In the genomic region with DNA sequence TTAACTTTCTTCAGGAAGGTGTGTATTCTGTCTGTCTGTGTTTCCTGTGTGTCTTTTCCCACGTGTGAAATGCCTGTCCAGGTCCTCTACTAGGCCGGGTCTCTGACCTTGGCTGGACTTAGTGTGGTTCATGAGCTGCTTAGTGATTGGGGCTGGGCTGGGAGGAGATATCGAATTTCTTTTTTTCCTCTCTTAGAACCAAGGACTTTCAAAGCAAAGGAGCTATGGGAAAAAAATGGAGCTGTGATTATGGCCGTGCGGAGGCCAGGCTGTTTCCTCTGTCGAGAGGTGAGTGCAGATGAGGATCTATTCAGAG, we compare ENCODE assay signal across 24 cellular contexts.
DNase-seq lines count a peak whose midpoint lies in the region; ATAC-seq and TF ChIP-seq lines count a peak whose summit lies in the region.
"Had no signal": no experiment of that assay in that cellular context is flagged by ENCODE, and none has a peak within 500 bp of the region (broad histone marks: within the 10 kb centered on the region; RNA-seq: fewer than 3 reads in every experiment).

No MANE protein-coding gene starts in this region.

- H3K9me2 ChIP-seq in DOHH2 (replicated peaks; ENCODE audit: control insufficient read depth, low read length): no peaks in the 10 kb centered on the region

- peaks cover 10% of the 10 kb centered on the region for H3K36me3 ChIP-seq in DOHH2 (ENCODE audit: control insufficient read depth, low read length)

- H3K4me2 ChIP-seq in DOHH2 (ENCODE audit: low read length): peak overlapping the region; percentile 63
- H3K4me2 ChIP-seq: A549 had no signal

- peaks cover 22% of the 10 kb centered on the region for H3K4me1 Mint-ChIP-seq in memory B cell
- H3K4me1 Mint-ChIP-seq: activated CD4-positive, alpha-beta T cell treated with anti-CD3 and anti-CD28 coated beads, Interleukin-2, amount 10 ng/mL, durations not matched to agents 7 days and 5 days; central memory CD8-positive, alpha-beta T cell had no signal

- no peaks in the 10 kb centered on the region for H3K9me3 ChIP-seq in DOHH2 (ENCODE audit: control insufficient read depth, insufficient read depth, low read length)
- H3K9me3 ChIP-seq: A549, SJCRH30 had no signal

- no peak for TF ChIP-seq CTCF in DOHH2 (IDR thresholded peaks at IDR 0.05; ENCODE audit: low read depth, low read length, poor library complexity, severe bottlenecking)

- H3K9me3 Mint-ChIP-seq in memory B cell: no peaks in the 10 kb centered on the region
- H3K9me3 Mint-ChIP-seq: activated CD4-positive, alpha-beta T cell treated with anti-CD3 and anti-CD28 coated beads, Interleukin-2, amount 10 ng/mL, durations not matched to agents 7 days and 5 days; activated T-cell treated with anti-CD3 and anti-CD28 coated beads, Interleukin-2, amount 50 U/mL, for 4 hours; central memory CD8-positive, alpha-beta T cell; H9; natural killer cell treated with Interleukin-12 subunit alpha and Interleukin-12 subunit beta and Interleukin-15 and Interleukin-18, amount 100 ng/mL, for 72 hours; type B pancreatic cell; WTC11 had no signal

- H3K27me3 Mint-ChIP-seq in memory B cell: no peaks in the 10 kb centered on the region
- H3K27me3 Mint-ChIP-seq: activated CD4-positive, alpha-beta T cell treated with anti-CD3 and anti-CD28 coated beads, Interleukin-2, amount 10 ng/mL, durations not matched to agents 7 days and 5 days; central memory CD8-positive, alpha-beta T cell; natural killer cell treated with Interleukin-12 subunit alpha and Interleukin-12 subunit beta and Interleukin-15 and Interleukin-18, amount 100 ng/mL, for 72 hours; type B pancreatic cell had no signal

- H3K27me3 ChIP-seq in DOHH2 (ENCODE audit: control insufficient read depth, low read length): no peaks in the 10 kb centered on the region
- H3K27me3 ChIP-seq: SJCRH30 had no signal

- ATAC-seq in GM19452 (IDR thresholded peaks at IDR 0.05; ENCODE audit: unreplicated experiment) (peak; percentile 7), HG03442 (IDR thresholded peaks at IDR 0.05; ENCODE audit: unreplicated experiment) (peak; percentile 2), memory B cell (ENCODE audit: low read depth) (no peak), HG03196 (IDR thresholded peaks at IDR 0.05; ENCODE audit: unreplicated experiment) (no peak), GM18907 (IDR thresholded peaks at IDR 0.05; ENCODE audit: unreplicated experiment) (no peak)
- ATAC-seq: A549; activated T-cell treated with anti-CD3 and anti-CD28 coated beads, Interleukin-2, amount 50 U/mL, for 4 hours; left ventricle myocardium superior; natural killer cell treated with Interleukin-12 subunit alpha and Interleukin-12 subunit beta and Interleukin-15 and Interleukin-18, amount 100 ng/mL, for 72 hours; WTC11 had no signal

- peaks cover 30% of the 10 kb centered on the region for H3K4me1 ChIP-seq in DOHH2 (ENCODE audit: control insufficient read depth, low read length)
- H3K4me1 ChIP-seq: A549 had no signal

- peaks cover 11% of the 10 kb centered on the region for H3K36me3 Mint-ChIP-seq in memory B cell
- H3K36me3 Mint-ChIP-seq: natural killer cell treated with Interleukin-12 subunit alpha and Interleukin-12 subunit beta and Interleukin-15 and Interleukin-18, amount 100 ng/mL, for 72 hours had no signal

- peak overlapping the region; percentile 67 for H3K27ac Mint-ChIP-seq in memory B cell
- H3K27ac Mint-ChIP-seq: activated CD4-positive, alpha-beta T cell treated with anti-CD3 and anti-CD28 coated beads, Interleukin-2, amount 10 ng/mL, durations not matched to agents 7 days and 5 days; natural killer cell treated with Interleukin-12 subunit alpha and Interleukin-12 subunit beta and Interleukin-15 and Interleukin-18, amount 100 ng/mL, for 72 hours; type B pancreatic cell; WTC11 had no signal

- peak overlapping the region; percentile 47 for H3K4me3 Mint-ChIP-seq in memory B cell
- H3K4me3 Mint-ChIP-seq: activated CD4-positive, alpha-beta T cell treated with anti-CD3 and anti-CD28 coated beads, Interleukin-2, amount 10 ng/mL, durations not matched to agents 7 days and 5 days; activated T-cell treated with anti-CD3 and anti-CD28 coated beads, Interleukin-2, amount 50 U/mL, for 4 hours; central memory CD8-positive, alpha-beta T cell; H9; natural killer cell treated with Interleukin-12 subunit alpha and Interleukin-12 subunit beta and Interleukin-15 and Interleukin-18, amount 100 ng/mL, for 72 hours; type B pancreatic cell; WTC11 had no signal

- H3K27ac ChIP-seq in DOHH2 (ENCODE audit: low read depth, low read length): peak overlapping the region; percentile 36
- H3K27ac ChIP-seq: A549, SJCRH30 had no signal

- H4K20me1 ChIP-seq in DOHH2 (ENCODE audit: control insufficient read depth, insufficient read depth, low read depth, low read length): no peaks in the 10 kb centered on the region

- no peaks in the 10 kb centered on the region for H3K79me2 ChIP-seq in DOHH2 (ENCODE audit: control insufficient read depth, low read length)

- H3F3A ChIP-seq in DOHH2 (ENCODE audit: control insufficient read depth, insufficient read depth): no peaks in the 10 kb centered on the region

- peak overlapping the region; percentile 43 for H3K4me3 ChIP-seq in DOHH2 (ENCODE audit: low read length)
- H3K4me3 ChIP-seq: A549, SJCRH30 had no signal

- DNase-seq in memory B cell (ENCODE audit: low spot score in 2 of 2) (no peak), DMS53 treated with DMSO at 0.1 percent for 48 hours (lab: John Stamatoyannopoulos, UW; ENCODE audit: unreplicated experiment) (no peak)
- DNase-seq in stimulated activated CD4-positive, alpha-beta T cell treated with anti-CD3 and anti-CD28 coated beads, Interleukin-12 subunit alpha, Interleukin-12 subunit beta, amount 100 ng/mL, for 4 hours: no peak
- DNase-seq: activated CD4-positive, alpha-beta T cell treated with anti-CD3 and anti-CD28 coated beads, Interleukin-2, amount 10 ng/mL, durations not matched to agents 7 days and 5 days; activated T-cell treated with anti-CD3 and anti-CD28 coated beads, Interleukin-2, amount 50 U/mL, for 4 hours; DMS53; H9; left ventricle myocardium superior; NCI-H1048; NCI-H187; NK-92 treated with Interleukin-12 subunit alpha and Interleukin-12 subunit beta, amount 100 ng/mL, for 24 hours; SJCRH30; stimulated activated CD4-positive, alpha-beta T cell treated with anti-CD3 and anti-CD28 coated beads, Interleukin-2, amount 100 ng/mL, for 48 hours; substantia nigra had no signal

Comparison
In these comparisons a context has a peak if more than half of its experiments do, and no peak if none do; other contexts are left out.
1. ATAC-seq: peak in GM19452 (single experiment) and HG03442 (single experiment); none in memory B cell (single experiment), HG03196 (single experiment) and GM18907 (single experiment).